1 cellular context compared by ENCODE assay signal in the genomic region with DNA sequence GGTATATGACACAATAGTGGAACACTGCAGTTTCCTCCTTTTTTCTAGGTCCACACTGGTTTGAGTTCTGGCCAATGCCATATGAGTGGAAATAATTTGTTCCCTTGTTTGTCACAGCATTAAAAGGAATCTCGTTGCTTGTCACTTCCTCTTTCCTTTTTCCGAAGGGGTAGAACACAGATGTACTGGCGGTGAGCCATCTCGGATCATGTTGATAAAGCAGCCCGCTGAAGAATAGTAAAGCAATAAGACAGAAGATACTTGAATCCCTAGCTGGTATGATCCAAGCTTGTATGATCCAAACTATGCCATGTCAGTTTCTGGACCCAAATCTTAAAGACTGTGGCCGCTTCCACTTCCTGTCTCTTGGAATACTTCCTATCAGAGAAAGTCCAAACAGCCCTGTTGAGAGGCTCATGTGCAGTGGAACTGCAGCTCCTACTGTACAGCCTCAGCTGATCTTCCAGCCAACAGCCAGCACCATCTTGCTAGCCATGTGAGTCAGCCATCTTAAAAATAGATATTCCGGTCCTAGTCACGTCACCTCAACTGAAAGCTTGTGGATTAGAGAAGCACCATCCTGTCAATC.
TF ChIP-seq lines count a peak whose summit lies in the region.

No MANE protein-coding gene starts in this region.

TF ChIP-seq in H1, 55 proteins besides CTCF, POLR2A, EP300 and RAD21:
- TF ChIP-seq POLR2AphosphoS5 (IDR thresholded peaks at IDR 0.05; ENCODE audit: low read depth, low read length) (no peak), YY1 (IDR thresholded peaks at IDR 0.05; ENCODE audit: low read depth, low read length) (no peak), GABPA (IDR thresholded peaks at IDR 0.05; ENCODE audit: borderline replicate concordance, insufficient read depth, low read length) (no peak), POU5F1 (IDR thresholded peaks at IDR 0.05; ENCODE audit: low read depth, low read length) (no peak), TAF1 (IDR thresholded peaks at IDR 0.05; ENCODE audit: low read depth, low read length) (no peak), HDAC6 (IDR thresholded peaks at IDR 0.05; ENCODE audit: low read depth, low read length) (no peak), SP2 (IDR thresholded peaks at IDR 0.05; ENCODE audit: low read length) (no peak)
- TF ChIP-seq, protein P1, sequence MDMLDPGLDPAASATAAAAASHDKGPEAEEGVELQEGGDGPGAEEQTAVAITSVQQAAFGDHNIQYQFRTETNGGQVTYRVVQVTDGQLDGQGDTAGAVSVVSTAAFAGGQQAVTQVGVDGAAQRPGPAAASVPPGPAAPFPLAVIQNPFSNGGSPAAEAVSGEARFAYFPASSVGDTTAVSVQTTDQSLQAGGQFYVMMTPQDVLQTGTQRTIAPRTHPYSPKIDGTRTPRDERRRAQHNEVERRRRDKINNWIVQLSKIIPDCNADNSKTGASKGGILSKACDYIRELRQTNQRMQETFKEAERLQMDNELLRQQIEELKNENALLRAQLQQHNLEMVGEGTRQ (IDR thresholded peaks at IDR 0.05; ENCODE audit: low read length) = no peak
TF ChIP-seq in H1: peak in this region for 0.
